Comparison of ENCODE assay signal across 8 cellular contexts in the genomic region with DNA sequence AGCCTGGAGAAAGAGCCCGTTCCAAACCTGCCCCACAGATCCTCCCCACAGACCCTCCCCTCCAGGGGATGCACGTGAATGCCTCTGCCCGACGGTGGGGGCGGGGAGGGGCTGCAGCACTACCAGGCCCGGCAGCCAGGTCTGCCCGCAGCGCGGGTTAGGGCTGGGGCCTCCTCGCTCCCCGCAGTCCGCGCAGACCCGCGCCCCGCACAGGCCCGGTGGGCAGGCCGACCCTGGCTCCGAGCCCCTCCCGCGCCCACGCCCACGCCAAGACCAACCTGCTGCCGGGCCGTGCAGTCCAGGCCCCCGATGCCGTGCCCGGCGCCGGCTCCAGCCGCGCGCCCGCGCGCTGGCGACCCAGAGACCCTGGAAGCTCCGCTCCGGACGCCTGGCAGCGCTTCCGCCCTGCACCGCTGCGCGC. TPM values are rescaled to one million over a fixed set of nuclear protein-coding genes. Genes with fewer than 3 reads are reported as not detected.
DNase-seq lines count a peak whose midpoint lies in the region; ATAC-seq lines count a peak whose summit lies in the region.

Gene RPUSD1 (minus strand): TSS at position 404 of the 421 bp plus-strand sequence. CDS start 644 bp downstream, outside the sequence.

- H3K9ac ChIP-seq in adipocyte (ENCODE audit: low read length): peak within 1 kb of the TSS; percentile 93
- peak within 1 kb of the TSS in 4 of 5 donors; percentile 80 to 93 (median 92) for H3K9ac ChIP-seq in subcutaneous abdominal adipose tissue (ENCODE audit: low read length in 5 of 5)

- H3K4me3 ChIP-seq in adipocyte (ENCODE audit: low read length): peak within 1 kb of the TSS; percentile 93
- H3K4me3 ChIP-seq in subcutaneous abdominal adipose tissue (ENCODE audit: low read depth in 1 of 5, low read length in 5 of 5): peak within 1 kb of the TSS; percentile 79 to 96 (median 93)

- ATAC-seq in HG03439 (IDR thresholded peaks at IDR 0.05; ENCODE audit: unreplicated experiment) (peak; percentile 14), HG03139 (IDR thresholded peaks at IDR 0.05; ENCODE audit: unreplicated experiment) (no peak)

- H3K36me3 ChIP-seq in adipocyte (ENCODE audit: control insufficient read depth, insufficient read depth, low read length, severe bottlenecking) (peaks cover 5% of the 10 kb centered on the region), subcutaneous abdominal adipose tissue (ENCODE audit: control insufficient read depth in 5 of 5, insufficient read depth in 5 of 5, low read length in 5 of 5) (peaks cover 0 to 20% (median 9%) of the 10 kb centered on the region in 5 donors)

- H3K4me1 ChIP-seq in adipocyte (ENCODE audit: control insufficient read depth, insufficient read depth, low read length) (peaks cover 7% of the 10 kb centered on the region), subcutaneous abdominal adipose tissue (ENCODE audit: control insufficient read depth in 5 of 5, insufficient read depth in 5 of 5, low read length in 5 of 5) (peaks cover 0 to 30% (median 22%) of the 10 kb centered on the region in 5 donors)

- DNase-seq in T-helper 2 cell (no peak), adipocyte (ENCODE audit: low read depth) (no peak), DMS153 treated with DMSO at 0.1 percent for 48 hours (lab: John Stamatoyannopoulos, UW; ENCODE audit: unreplicated experiment) (no peak)

- peak within 1 kb of the TSS; percentile 68 for H3K27ac ChIP-seq in layer of hippocampus (ENCODE audit: low read depth, low read length)
- no peak within 1 kb of the TSS for H3K27ac ChIP-seq in subcutaneous abdominal adipose tissue (ENCODE audit: low read depth, low read length)

- H3K9me3 ChIP-seq in adipocyte (ENCODE audit: control insufficient read depth, low read length) (no peaks in the 10 kb centered on the region), subcutaneous abdominal adipose tissue (ENCODE audit: control insufficient read depth in 5 of 5, low read length in 5 of 5) (no peaks in the 10 kb centered on the region)

- H3K27me3 ChIP-seq in adipocyte (replicated peaks; ENCODE audit: control insufficient read depth, insufficient read depth, low read length) (peaks cover 6% of the 10 kb centered on the region), layer of hippocampus (ENCODE audit: control insufficient read depth, insufficient read depth, low read length) (no peaks in the 10 kb centered on the region), subcutaneous abdominal adipose tissue (ENCODE audit: control insufficient read depth in 5 of 5, insufficient read depth in 4 of 5, low read length in 5 of 5) (peaks cover 5 to 11% (median 7%) of the 10 kb centered on the region in 5 donors)

- intact Hi-C loops in T-helper 2 cell treated with Interferon-gamma antibody and Interleukin-4, amounts not matched to agents 100 ng/mL and 5 ng/mL, for 36 hours (cut with micrococcal nuclease): loop anchor here (1.0 kb wide), 2 partner anchors 19 to 47 kb away; no protein-coding TSS in a partner anchor

RNA-seq across cellular contexts. Expression of gene RPUSD1, which starts in this region (rescaled TPM):
- total RNA-seq in T-helper 2 cell treated with Interferon-gamma antibody and Interleukin-4, amounts not matched to agents 100 ng/mL and 5 ng/mL, for 36 hours: 34.8 TPM in 2 replicates
